In the genomic region with DNA sequence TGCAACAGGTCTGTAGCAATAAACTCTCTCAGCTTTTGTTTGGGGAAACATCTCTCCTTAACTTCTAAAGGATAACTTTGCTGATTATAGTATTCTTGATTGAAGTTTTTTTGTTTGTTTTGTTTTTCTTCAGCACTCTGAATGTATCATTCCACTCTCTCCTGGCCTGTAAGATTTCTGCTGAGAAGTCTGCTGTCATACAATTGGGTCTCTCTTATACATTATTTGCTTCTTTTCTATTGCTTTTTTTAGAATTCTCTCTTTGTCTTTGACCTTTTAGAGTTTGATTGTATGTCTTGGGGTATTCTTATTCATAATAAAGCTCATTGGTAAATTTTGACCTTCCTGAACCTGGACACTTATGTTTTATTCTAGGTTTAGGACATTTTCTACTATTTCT, we compare ENCODE assay signal across 24 cellular contexts.
"Had no signal": no experiment of that assay in that cellular context is flagged by ENCODE, and none has a peak within 500 bp of the region (broad histone marks: within the 10 kb centered on the region; RNA-seq: fewer than 3 reads in every experiment).

No MANE protein-coding gene starts in this region.

- H3K4me1 Mint-ChIP-seq: natural killer cell; nephron; neural progenitor cell; stimulated activated effector memory CD8-positive, alpha-beta T cell treated with anti-CD3 and anti-CD28 coated beads, Interleukin-12 subunit alpha, Interleukin-12 subunit beta, amount 100 ng/mL, for 72 hours had no signal

- H3K27me3 Mint-ChIP-seq: progenitor cell of endocrine pancreas; stimulated activated naive B cell treated with anti-CD40 and anti-IgM and Interleukin-4, amounts not matched to agents 10 μg/mL and 1 μg/mL and 100 μg/mL, for 72 hours; stimulated activated naive CD8-positive, alpha-beta T cell treated with anti-CD3 and anti-CD28 coated beads, Interleukin-15, Interleukin-2, amounts not matched to agents 100 ng/mL and 50 ng/mL, for 24 hours had no signal

- H3K36me3 Mint-ChIP-seq: neural progenitor cell; stimulated activated effector memory CD8-positive, alpha-beta T cell treated with anti-CD3 and anti-CD28 coated beads, Interleukin-12 subunit alpha, Interleukin-12 subunit beta, amount 100 ng/mL, for 72 hours had no signal

- H3K27ac Mint-ChIP-seq: natural killer cell; nephron; neural progenitor cell; progenitor cell of endocrine pancreas; stimulated activated effector memory CD8-positive, alpha-beta T cell treated with anti-CD3 and anti-CD28 coated beads, Interleukin-12 subunit alpha, Interleukin-12 subunit beta, amount 100 ng/mL, for 72 hours; stimulated activated naive B cell treated with anti-CD40 and anti-IgM and Interleukin-4, amounts not matched to agents 10 μg/mL and 1 μg/mL and 100 μg/mL, for 72 hours; stimulated activated naive CD8-positive, alpha-beta T cell treated with anti-CD3 and anti-CD28 coated beads, Interleukin-15, Interleukin-2, amounts not matched to agents 100 ng/mL and 50 ng/mL, for 24 hours had no signal

- ATAC-seq: natural killer cell; psoas muscle; right cardiac atrium; right lobe of liver; stimulated activated effector memory CD8-positive, alpha-beta T cell treated with anti-CD3 and anti-CD28 coated beads, Interleukin-12 subunit alpha, Interleukin-12 subunit beta, amount 100 ng/mL, for 72 hours; stimulated activated naive B cell treated with anti-CD40 and anti-IgM and Interleukin-4, amounts not matched to agents 10 μg/mL and 1 μg/mL and 100 μg/mL, for 72 hours had no signal

- H3K4me3 Mint-ChIP-seq: natural killer cell; nephron; neural progenitor cell; stimulated activated effector memory CD8-positive, alpha-beta T cell treated with anti-CD3 and anti-CD28 coated beads, Interleukin-12 subunit alpha, Interleukin-12 subunit beta, amount 100 ng/mL, for 72 hours; stimulated activated naive B cell treated with anti-CD40 and anti-IgM and Interleukin-4, amounts not matched to agents 10 μg/mL and 1 μg/mL and 100 μg/mL, for 72 hours; stimulated activated naive CD8-positive, alpha-beta T cell treated with anti-CD3 and anti-CD28 coated beads, Interleukin-15, Interleukin-2, amounts not matched to agents 100 ng/mL and 50 ng/mL, for 24 hours had no signal

- DNase-seq: natural killer cell; occipital lobe; ovary; posterior cingulate gyrus; psoas muscle; right cardiac atrium; right lobe of liver; sigmoid colon; small intestine; stimulated activated CD4-positive, alpha-beta T cell treated with anti-CD3 and anti-CD28 coated beads, Interleukin-15, amount 100 ng/mL, for 24 hours; stimulated activated CD4-positive, alpha-beta T cell treated with anti-CD3 and anti-CD28 coated beads, Interleukin-2, amount 100 ng/mL, for 24 hours; stimulated activated CD4-positive, alpha-beta T cell treated with anti-CD3 and anti-CD28 coated beads, Interleukin-2, amount 100 ng/mL, for 48 hours; stimulated activated CD4-positive, alpha-beta T cell treated with anti-CD3 and anti-CD28 coated beads, Interleukin-4, amount 100 ng/mL, for 24 hours; stimulated activated naive B cell treated with anti-CD40 and anti-IgM and Interleukin-4, amounts not matched to agents 10 μg/mL and 1 μg/mL and 100 μg/mL, for 72 hours; stimulated activated naive CD4-positive, alpha-beta T cell treated with Interleukin-2 at 50 U/mL for 16 hours; stomach; thyroid gland; trophoblast cell; upper lobe of left lung had no signal
